Comparison of ENCODE assay signal across 8 cellular contexts in genomic region chr6:10412948-10413849, GRCh38. TPM values are rescaled to one million over a fixed set of nuclear protein-coding genes. Genes with fewer than 3 reads are reported as not detected.
A peak's percentile ranks its signal among the peaks of the same experiment; 100 is the strongest.
DNase-seq lines count a peak whose midpoint lies in the region; ATAC-seq, FAIRE-seq and TF ChIP-seq lines count a peak whose summit lies in the region.

No MANE protein-coding gene starts in this region.

- H3F3A ChIP-seq in Loucy (ENCODE audit: low read depth): no peaks in the 10 kb centered on the region

- H3K9me3 ChIP-seq in BLaER1 treated with 17β-estradiol and CSF1 and Interleukin-3, amounts not matched to agents 10 nM and 100 nM (replicated peaks in 1 of 11): peaks cover 0 to 21% (median 4%) of the 10 kb centered on the region in 11 experiments; a peak in 10 of 22 replicates
- no peaks in the 10 kb centered on the region for H3K9me3 ChIP-seq in Loucy (ENCODE audit: insufficient read depth, low read depth, low read length)
- H3K9me3 ChIP-seq in mononuclear cell (ENCODE audit: low read depth, low read length): no peaks in the 10 kb centered on the region

- peak overlapping the region in 8 of 11 experiments; percentile 33 to 54 (median 46); a peak in 12 of 22 replicates for H3K27ac ChIP-seq in BLaER1 treated with 17β-estradiol and CSF1 and Interleukin-3, amounts not matched to agents 10 nM and 100 nM

- TF ChIP-seq CTCF in Loucy (conservative IDR thresholded peaks at IDR 0.05; ENCODE audit: low read length): no peak
- TF ChIP-seq CTCF in bronchial epithelial cell (IDR thresholded peaks at IDR 0.05; ENCODE audit: insufficient read depth, low read length, severe bottlenecking): peak; percentile 35

- H3K4me2 ChIP-seq in BLaER1 treated with 17β-estradiol and CSF1 and Interleukin-3, amounts not matched to agents 10 nM and 100 nM: peak overlapping the region; percentile 95 to 99 (median 99)
- peak overlapping the region; percentile 78 for H3K4me2 ChIP-seq in Loucy (ENCODE audit: low read depth, low read length, poor library complexity, severe bottlenecking)

- ATAC-seq in GM19372 (IDR thresholded peaks at IDR 0.05; ENCODE audit: low read depth, unreplicated experiment) (peak; percentile 19), GM18861 (IDR thresholded peaks at IDR 0.05; ENCODE audit: unreplicated experiment) (no peak)

- H3K79me2 ChIP-seq in Loucy (ENCODE audit: insufficient read depth, low read length): no peaks in the 10 kb centered on the region

- H2AFZ ChIP-seq in Loucy (ENCODE audit: low read length): peak overlapping the region; percentile 94

- peaks cover 97 to 100% (median 99%) of the 10 kb centered on the region in 11 experiments for H3K27me3 ChIP-seq in BLaER1 treated with 17β-estradiol and CSF1 and Interleukin-3, amounts not matched to agents 10 nM and 100 nM
- peaks cover 13% of the 10 kb centered on the region for H3K27me3 ChIP-seq in Loucy (ENCODE audit: insufficient read depth, low read length, poor library complexity, severe bottlenecking)
- no peaks in the 10 kb centered on the region for H3K27me3 ChIP-seq in bronchial epithelial cell (ENCODE audit: control insufficient read depth, insufficient read depth, low read length)
- H3K27me3 ChIP-seq in mononuclear cell (ENCODE audit: insufficient read depth, low read length): peaks cover 94% of the 10 kb centered on the region

- FAIRE-seq in bronchial epithelial cell (lab: Jason Lieb, UNC): no peak

- peaks cover 0 to 83% (median 65%) of the 10 kb centered on the region in 11 experiments; a peak in 18 of 22 replicates for H4K20me1 ChIP-seq in BLaER1 treated with 17β-estradiol and CSF1 and Interleukin-3, amounts not matched to agents 10 nM and 100 nM
- no peaks in the 10 kb centered on the region for H4K20me1 ChIP-seq in Loucy (ENCODE audit: insufficient read depth, low read length, poor library complexity, severe bottlenecking)

- peak overlapping the region; percentile 59 to 81 (median 75) for H3K9ac ChIP-seq in BLaER1 treated with 17β-estradiol and CSF1 and Interleukin-3, amounts not matched to agents 10 nM and 100 nM
- peak overlapping the region; percentile 64 for H3K9ac ChIP-seq in Loucy (ENCODE audit: low read depth, low read length, poor library complexity, severe bottlenecking)

- DNase-seq in bronchial epithelial cell (ENCODE audit: low read depth) (peak; percentile 72), OCI-M2 (lab: John Stamatoyannopoulos, UW; ENCODE audit: unreplicated experiment) (no peak), epidermal melanocyte (ENCODE audit: insufficient read length, low spot score) (no peak)

- H3K9me2 ChIP-seq in Loucy (replicated peaks; ENCODE audit: low read depth, low read length): no peaks in the 10 kb centered on the region

- peak overlapping the region; percentile 61 to 78 (median 69) for H3K4me3 ChIP-seq in BLaER1 treated with 17β-estradiol and CSF1 and Interleukin-3, amounts not matched to agents 10 nM and 100 nM
- peak overlapping the region; percentile 73 for H3K4me3 ChIP-seq in Loucy (ENCODE audit: low read length, poor library complexity, severe bottlenecking)
- H3K4me3 ChIP-seq in bronchial epithelial cell (ENCODE audit: low read depth, low read length): peak overlapping the region; percentile 61
- H3K4me3 ChIP-seq in mononuclear cell (ENCODE audit: low read length): peak overlapping the region; percentile 35

- no peaks in the 10 kb centered on the region for H3K36me3 ChIP-seq in BLaER1 treated with 17β-estradiol and CSF1 and Interleukin-3, amounts not matched to agents 10 nM and 100 nM
- H3K36me3 ChIP-seq in Loucy (ENCODE audit: insufficient read depth, low read length): no peaks in the 10 kb centered on the region
- H3K36me3 ChIP-seq in bronchial epithelial cell (ENCODE audit: control insufficient read depth, insufficient read depth, low read length): peaks cover 11% of the 10 kb centered on the region

- H3K4me1 ChIP-seq in BLaER1 treated with 17β-estradiol and CSF1 and Interleukin-3, amounts not matched to agents 10 nM and 100 nM: peaks cover 19 to 49% (median 29%) of the 10 kb centered on the region in 10 experiments
- H3K4me1 ChIP-seq in Loucy (ENCODE audit: insufficient read depth, low read length, poor library complexity, severe bottlenecking) (peaks cover 8% of the 10 kb centered on the region), mononuclear cell (ENCODE audit: insufficient read depth, low read length) (peaks cover 34% of the 10 kb centered on the region)

RNA-seq across cellular contexts. Expression of gene TFAP2A, which starts 1.7 kb away (rescaled TPM):
- total RNA-seq in bronchial epithelial cell (3.4 and 6.3 TPM in 2 replicates), mononuclear cell (not detected)
